In the genomic region with DNA sequence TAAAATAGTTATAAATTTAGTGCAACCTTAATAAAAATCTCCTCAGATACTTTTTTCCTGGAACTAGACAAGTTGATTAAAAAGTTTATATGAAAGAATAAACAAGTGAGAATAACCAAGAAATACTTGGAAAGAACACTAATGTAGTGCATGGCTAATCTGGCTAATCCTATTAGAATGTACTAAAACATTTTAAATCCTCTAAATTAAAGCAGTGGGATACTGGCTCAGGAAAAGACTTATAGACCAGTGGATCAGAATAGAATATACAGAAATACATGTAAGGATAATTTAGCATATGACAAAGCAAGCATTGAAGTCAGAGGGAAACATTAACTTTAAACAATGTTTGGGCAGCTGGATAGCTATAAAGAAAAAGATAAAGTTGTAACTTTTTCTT, we compare ENCODE assay signal across 1 cellular context.
TF ChIP-seq lines count a peak whose summit lies in the region.

No MANE protein-coding gene starts in this region.

TF ChIP-seq in SK-N-SH, 30 proteins besides CTCF, POLR2A, EP300 and RAD21 (continued from another document):
- TF ChIP-seq, protein P1, sequence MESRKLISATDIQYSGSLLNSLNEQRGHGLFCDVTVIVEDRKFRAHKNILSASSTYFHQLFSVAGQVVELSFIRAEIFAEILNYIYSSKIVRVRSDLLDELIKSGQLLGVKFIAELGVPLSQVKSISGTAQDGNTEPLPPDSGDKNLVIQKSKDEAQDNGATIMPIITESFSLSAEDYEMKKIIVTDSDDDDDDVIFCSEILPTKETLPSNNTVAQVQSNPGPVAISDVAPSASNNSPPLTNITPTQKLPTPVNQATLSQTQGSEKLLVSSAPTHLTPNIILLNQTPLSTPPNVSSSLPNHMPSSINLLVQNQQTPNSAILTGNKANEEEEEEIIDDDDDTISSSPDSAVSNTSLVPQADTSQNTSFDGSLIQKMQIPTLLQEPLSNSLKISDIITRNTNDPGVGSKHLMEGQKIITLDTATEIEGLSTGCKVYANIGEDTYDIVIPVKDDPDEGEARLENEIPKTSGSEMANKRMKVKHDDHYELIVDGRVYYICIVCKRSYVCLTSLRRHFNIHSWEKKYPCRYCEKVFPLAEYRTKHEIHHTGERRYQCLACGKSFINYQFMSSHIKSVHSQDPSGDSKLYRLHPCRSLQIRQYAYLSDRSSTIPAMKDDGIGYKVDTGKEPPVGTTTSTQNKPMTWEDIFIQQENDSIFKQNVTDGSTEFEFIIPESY (IDR thresholded peaks at IDR 0.05; ENCODE audit: borderline replicate concordance, low read depth), result no peak
- TF ChIP-seq GATA2 (CRISPR knock-in tag; IDR thresholded peaks at IDR 0.05), result no peak
- no peak for TF ChIP-seq NFIC (IDR thresholded peaks at IDR 0.05; ENCODE audit: borderline replicate concordance)
- TF ChIP-seq, protein P2, sequence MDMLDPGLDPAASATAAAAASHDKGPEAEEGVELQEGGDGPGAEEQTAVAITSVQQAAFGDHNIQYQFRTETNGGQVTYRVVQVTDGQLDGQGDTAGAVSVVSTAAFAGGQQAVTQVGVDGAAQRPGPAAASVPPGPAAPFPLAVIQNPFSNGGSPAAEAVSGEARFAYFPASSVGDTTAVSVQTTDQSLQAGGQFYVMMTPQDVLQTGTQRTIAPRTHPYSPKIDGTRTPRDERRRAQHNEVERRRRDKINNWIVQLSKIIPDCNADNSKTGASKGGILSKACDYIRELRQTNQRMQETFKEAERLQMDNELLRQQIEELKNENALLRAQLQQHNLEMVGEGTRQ (IDR thresholded peaks at IDR 0.05; ENCODE audit: borderline replicate concordance, low read depth, low read length), result no peak
